22 cellular contexts compared by ENCODE assay signal in genomic region chr4:159520074-159520473, GRCh38.
DNase-seq lines count a peak whose midpoint lies in the region; ATAC-seq, FAIRE-seq and TF ChIP-seq lines count a peak whose summit lies in the region.
"Had no signal": no experiment of that assay in that cellular context is flagged by ENCODE, and none has a peak within 500 bp of the region (broad histone marks: within the 10 kb centered on the region; RNA-seq: fewer than 3 reads in every experiment).

No MANE protein-coding gene starts in this region.

- TF ChIP-seq CTCF in liver (IDR thresholded peaks at IDR 0.05; ENCODE audit: low read depth, low read length, missing input control), result no peak
- TF ChIP-seq CTCF in HepG2 (CRISPR knock-in tag; IDR thresholded peaks at IDR 0.05), result no peak

- ATAC-seq in HepG2, result no peak
- ATAC-seq: CD8-positive, alpha-beta T cell; GM12878; HCT116 had no signal

- no peak for TF ChIP-seq RAD21 in liver (IDR thresholded peaks at IDR 0.05)
- no peak for TF ChIP-seq RAD21 in HepG2 (CRISPR knock-in tag; IDR thresholded peaks at IDR 0.05)

- POLR2A ChIA-PET in HepG2 (lab: Yijun Ruan, JAX), result no interaction called here

- FAIRE-seq in HepG2 (lab: Jason Lieb, UNC), result no peak
- FAIRE-seq: A204.1, GM12878, H1 had no signal

- no peak for TF ChIP-seq POLR2A in HepG2 (IDR thresholded peaks at IDR 0.05; ENCODE audit: insufficient read depth in 1 of 2, low read depth in 2 of 2, low read length in 2 of 2)

- no peaks in the 10 kb centered on the region for H4K20me1 ChIP-seq in HepG2 (ENCODE audit: insufficient read depth, low read length)
- H4K20me1 ChIP-seq: BLaER1 had no signal

- no peak overlapping the region for H3K9ac ChIP-seq in liver (ENCODE audit: low read depth in 1 of 2, low read length in 2 of 2)
- no peak overlapping the region for H3K9ac ChIP-seq in HepG2 (ENCODE audit: insufficient read depth, low read depth, low read length)
- H3K9ac ChIP-seq: BLaER1, GM23248 had no signal

- WGBS in liver, result 52% methylated on average over 4 of the region's 4 CpGs
- 13% methylated on average over 4 of the region's 4 CpGs for whole genome bisulfite sequencing in HepG2 (ENCODE audit: low lambda C conversion rate)

- H3K4me3 ChIP-seq in liver (ENCODE audit: low read depth in 1 of 3, low read length in 3 of 3) (no peak overlapping the region), HepG2 (replicated peaks in 1 of 3; ENCODE audit: insufficient read depth in 1 of 3, low read depth in 2 of 3, low read length in 3 of 3) (no peak overlapping the region)
- H3K4me3 ChIP-seq: BLaER1, GM12878, GM23248 had no signal

- no peaks in the 10 kb centered on the region for H3K36me3 ChIP-seq in liver (ENCODE audit: control insufficient read depth in 4 of 4, insufficient read depth in 3 of 4, low read depth in 1 of 4, low read length in 3 of 4)
- H3K36me3 ChIP-seq in HepG2 (replicated peaks in 1 of 2; ENCODE audit: control insufficient read depth in 1 of 2, insufficient read depth in 2 of 2, low read length in 2 of 2), result no peaks in the 10 kb centered on the region
- H3K36me3 ChIP-seq: BLaER1 had no signal

- no peak overlapping the region for H3K27ac ChIP-seq in liver (ENCODE audit: low read depth in 1 of 2, low read length in 2 of 2)
- no peak overlapping the region for H3K27ac ChIP-seq in HepG2 (ENCODE audit: extremely low read length, insufficient read depth, low read length)
- H3K27ac ChIP-seq: 22Rv1, BLaER1, C4-2B, GM23248 had no signal

- DNase-seq in HepG2 (ENCODE audit: low spot score) (no peak), lung microvascular endothelial cell (ENCODE audit: low read depth in 2 of 2) (peak; percentile 23 to 31), pulmonary artery endothelial cell (ENCODE audit: low read depth, low spot score) (peak; percentile 8), H4 (ENCODE audit: low spot score) (no peak), putamen (ENCODE audit: low spot score) (no peak), kidney tubule cell (ENCODE audit: low spot score) (no peak)
- DNase-seq: Caco-2; CD4-positive, CD25-positive, alpha-beta regulatory T cell; CD8-positive, alpha-beta T cell; DMS153; EL; GDM1; GM23248; H9 had no signal

- no peak overlapping the region for H3K4me2 ChIP-seq in HepG2 (ENCODE audit: low read depth, low read length)
- H3K4me2 ChIP-seq: BLaER1 had no signal

- intact Hi-C loops in HepG2 (cut with micrococcal nuclease; ENCODE audit: unreplicated experiment), result no loop called here

- no peak for TF ChIP-seq EP300 in HepG2 (IDR thresholded peaks at IDR 0.05; ENCODE audit: low read depth in 2 of 2, low read length in 2 of 2)
- TF ChIP-seq EP300 in HepG2 (CRISPR knock-in tag; IDR thresholded peaks at IDR 0.05; ENCODE audit: borderline replicate concordance), result no peak

- no peaks in the 10 kb centered on the region for H3K79me2 ChIP-seq in HepG2 (ENCODE audit: insufficient read depth, low read length)

- CTCF ChIA-PET in HepG2 (lab: Yijun Ruan, JAX; ENCODE audit: low intra/inter-chr PET ratio, low total read pairs), result no interaction called here

- in situ Hi-C loops in HepG2 (cut with HindIII; ENCODE audit: extremely low pct_ligation_motif_present, low pct_unique_long_range_greater_than_20kb), result no loop called here

- no peak overlapping the region for H2AFZ ChIP-seq in HepG2 (ENCODE audit: low read length)
- H2AFZ ChIP-seq: GM23248 had no signal

- no TSS peak for BruUV-seq in HepG2 (replicated peaks; lab: Mats Ljungman, UMichigan)

- H3K9me3 ChIP-seq in liver (ENCODE audit: control insufficient read depth in 4 of 4, low read length in 3 of 4) (no peaks in the 10 kb centered on the region), HepG2 (ENCODE audit: low read length) (no peaks in the 10 kb centered on the region)
- H3K9me3 ChIP-seq: Caco-2 had no signal

- no peaks in the 10 kb centered on the region for H3K27me3 ChIP-seq in liver (ENCODE audit: control insufficient read depth in 4 of 4, insufficient read depth in 4 of 4, low read length in 3 of 4)
- H3K27me3 ChIP-seq in HepG2 (ENCODE audit: control insufficient read depth in 1 of 2, insufficient read depth in 2 of 2, low read length in 2 of 2), result no peaks in the 10 kb centered on the region
- H3K27me3 ChIP-seq: BLaER1 had no signal

- H3K4me1 ChIP-seq in liver (ENCODE audit: control insufficient read depth in 4 of 4, insufficient read depth in 4 of 4, low read length in 3 of 4), result no peaks in the 10 kb centered on the region
- no peaks in the 10 kb centered on the region for H3K4me1 ChIP-seq in HepG2 (ENCODE audit: insufficient read depth, low read length)
- H3K4me1 ChIP-seq: BLaER1, Caco-2 had no signal

TF ChIP-seq in liver, 16 proteins besides CTCF, POLR2A, EP300 and RAD21:
- no peak for TF ChIP-seq SP1 (IDR thresholded peaks at IDR 0.05)
- TF ChIP-seq, protein P1, sequence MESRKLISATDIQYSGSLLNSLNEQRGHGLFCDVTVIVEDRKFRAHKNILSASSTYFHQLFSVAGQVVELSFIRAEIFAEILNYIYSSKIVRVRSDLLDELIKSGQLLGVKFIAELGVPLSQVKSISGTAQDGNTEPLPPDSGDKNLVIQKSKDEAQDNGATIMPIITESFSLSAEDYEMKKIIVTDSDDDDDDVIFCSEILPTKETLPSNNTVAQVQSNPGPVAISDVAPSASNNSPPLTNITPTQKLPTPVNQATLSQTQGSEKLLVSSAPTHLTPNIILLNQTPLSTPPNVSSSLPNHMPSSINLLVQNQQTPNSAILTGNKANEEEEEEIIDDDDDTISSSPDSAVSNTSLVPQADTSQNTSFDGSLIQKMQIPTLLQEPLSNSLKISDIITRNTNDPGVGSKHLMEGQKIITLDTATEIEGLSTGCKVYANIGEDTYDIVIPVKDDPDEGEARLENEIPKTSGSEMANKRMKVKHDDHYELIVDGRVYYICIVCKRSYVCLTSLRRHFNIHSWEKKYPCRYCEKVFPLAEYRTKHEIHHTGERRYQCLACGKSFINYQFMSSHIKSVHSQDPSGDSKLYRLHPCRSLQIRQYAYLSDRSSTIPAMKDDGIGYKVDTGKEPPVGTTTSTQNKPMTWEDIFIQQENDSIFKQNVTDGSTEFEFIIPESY (IDR thresholded peaks at IDR 0.05), result no peak
- TF ChIP-seq YY1 (IDR thresholded peaks at IDR 0.05), result no peak
- no peak for TF ChIP-seq FOXA2 (IDR thresholded peaks at IDR 0.05)
- no peak for TF ChIP-seq TAF1 (conservative IDR thresholded peaks at IDR 0.05)
- peak; percentile 53 for TF ChIP-seq NR2F2 (IDR thresholded peaks at IDR 0.05)
- no peak for TF ChIP-seq RXRA (IDR thresholded peaks at IDR 0.05)
- no peak for TF ChIP-seq HNF4G (IDR thresholded peaks at IDR 0.05)

TF ChIP-seq in HepG2, 621 proteins besides CTCF, POLR2A, EP300 and RAD21 (continues in another document):
- TF ChIP-seq, protein P2, sequence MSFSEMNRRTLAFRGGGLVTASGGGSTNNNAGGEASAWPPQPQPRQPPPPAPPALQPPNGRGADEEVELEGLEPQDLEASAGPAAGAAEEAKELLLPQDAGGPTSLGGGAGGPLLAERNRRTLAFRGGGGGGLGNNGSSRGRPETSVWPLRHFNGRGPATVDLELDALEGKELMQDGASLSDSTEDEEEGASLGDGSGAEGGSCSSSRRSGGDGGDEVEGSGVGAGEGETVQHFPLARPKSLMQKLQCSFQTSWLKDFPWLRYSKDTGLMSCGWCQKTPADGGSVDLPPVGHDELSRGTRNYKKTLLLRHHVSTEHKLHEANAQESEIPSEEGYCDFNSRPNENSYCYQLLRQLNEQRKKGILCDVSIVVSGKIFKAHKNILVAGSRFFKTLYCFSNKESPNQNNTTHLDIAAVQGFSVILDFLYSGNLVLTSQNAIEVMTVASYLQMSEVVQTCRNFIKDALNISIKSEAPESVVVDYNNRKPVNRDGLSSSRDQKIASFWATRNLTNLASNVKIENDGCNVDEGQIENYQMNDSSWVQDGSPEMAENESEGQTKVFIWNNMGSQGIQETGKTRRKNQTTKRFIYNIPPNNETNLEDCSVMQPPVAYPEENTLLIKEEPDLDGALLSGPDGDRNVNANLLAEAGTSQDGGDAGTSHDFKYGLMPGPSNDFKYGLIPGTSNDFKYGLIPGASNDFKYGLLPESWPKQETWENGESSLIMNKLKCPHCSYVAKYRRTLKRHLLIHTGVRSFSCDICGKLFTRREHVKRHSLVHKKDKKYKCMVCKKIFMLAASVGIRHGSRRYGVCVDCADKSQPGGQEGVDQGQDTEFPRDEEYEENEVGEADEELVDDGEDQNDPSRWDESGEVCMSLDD (CRISPR knock-in tag; IDR thresholded peaks at IDR 0.05; ENCODE audit: borderline replicate concordance), result no peak

Comparison
In these comparisons a context has a peak if more than half of its experiments do, and no peak if none do; other contexts are left out.
1. DNase-seq: peak in lung microvascular endothelial cell (2 of 2) and pulmonary artery endothelial cell (single experiment); none in HepG2 (single experiment), H4 (single experiment), putamen (single experiment) and kidney tubule cell (single experiment).